In the genomic region with DNA sequence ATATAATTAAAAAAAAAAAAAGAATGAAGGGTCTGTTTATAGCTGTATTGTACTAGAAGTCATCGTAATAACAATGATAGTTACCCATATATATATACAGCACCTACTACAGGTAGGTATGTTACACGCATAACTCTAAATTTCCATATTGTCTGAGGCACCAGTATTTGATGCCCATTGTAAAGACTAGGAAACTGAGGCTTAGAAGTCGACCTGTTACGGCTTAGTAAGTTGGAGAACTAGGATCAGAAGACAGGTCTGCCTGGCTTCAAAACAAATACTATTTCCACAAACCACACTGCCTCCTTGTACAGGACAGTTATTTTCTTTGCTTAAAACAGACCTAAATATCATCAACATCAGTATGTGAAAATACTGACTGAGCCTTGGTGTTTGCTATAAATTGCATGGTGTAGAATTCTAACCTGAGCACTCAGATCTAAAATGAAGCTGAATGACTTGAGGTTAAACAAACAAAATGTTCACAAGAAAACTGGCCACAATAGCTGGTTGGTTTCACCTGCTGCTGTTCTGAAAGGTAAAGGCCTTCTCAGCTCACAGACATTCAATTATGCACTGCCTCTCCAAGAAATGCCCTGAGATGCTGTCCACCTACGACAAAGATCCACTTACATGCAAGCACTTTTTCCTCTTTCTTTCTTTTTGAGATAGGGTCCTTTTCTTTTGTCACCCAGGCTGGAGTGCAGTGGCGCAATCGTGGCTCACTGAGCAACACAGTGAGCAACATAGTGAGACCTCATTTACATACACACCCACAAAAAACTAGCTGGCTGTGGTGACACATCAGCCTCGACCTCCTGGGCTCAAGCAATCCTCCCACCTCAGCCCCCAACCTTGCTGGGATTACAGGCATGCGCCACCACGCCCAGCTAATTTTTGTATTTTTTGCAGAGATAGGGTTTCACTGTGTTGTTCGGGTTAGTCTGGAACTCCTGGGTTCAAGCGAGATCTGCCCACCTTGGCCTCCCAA, we compare ENCODE assay signal across 9 cellular contexts. TPM values are rescaled to one million over a fixed set of nuclear protein-coding genes. Genes with fewer than 3 reads are reported as not detected.
DNase-seq lines count a peak whose midpoint lies in the region; ATAC-seq, FAIRE-seq and TF ChIP-seq lines count a peak whose summit lies in the region.
"Had no signal": no experiment of that assay in that cellular context is flagged by ENCODE, and none has a peak within 500 bp of the region (broad histone marks: within the 10 kb centered on the region; RNA-seq: fewer than 3 reads in every experiment).

No MANE protein-coding gene starts in this region.

- H3K4me3 ChIP-seq in adrenal gland (no peak overlapping the region), osteoblast (ENCODE audit: insufficient read depth, low read length) (no peak overlapping the region)

- H3K9me3 ChIP-seq in adrenal gland (replicated peaks in 1 of 3), result no peaks in the 10 kb centered on the region
- H3K9me3 ChIP-seq in osteoblast (ENCODE audit: low read depth, low read length), result no peaks in the 10 kb centered on the region

- H3K27me3 ChIP-seq in adrenal gland (no peaks in the 10 kb centered on the region), osteoblast (ENCODE audit: insufficient read depth, low read length) (no peaks in the 10 kb centered on the region)

- peak; percentile 45 for FAIRE-seq in GM12891 (lab: Jason Lieb, UNC)
- FAIRE-seq: colon had no signal

- H3K79me2 ChIP-seq in osteoblast (ENCODE audit: insufficient read depth, low read length), result peaks cover 90% of the 10 kb centered on the region

- DNase-seq in GM12891 (ENCODE audit: insufficient read length, low spot score), result no peak
- peak in 1 of 7 donors; percentile 34 for DNase-seq in adrenal gland
- DNase-seq in osteoblast (ENCODE audit: insufficient read length, low spot score, missing footprints), result no peak
- no peak for DNase-seq in erythroblast (lab: John Stamatoyannopoulos, UW)
- no peak for DNase-seq in GOT3 (lab: John Stamatoyannopoulos, UW)

- TF ChIP-seq POLR2A in GM12891 (IDR thresholded peaks at IDR 0.05; ENCODE audit: low read depth, low read length), result no peak
- TF ChIP-seq POLR2A in adrenal gland (IDR thresholded peaks at IDR 0.05), result no peak
- no peak for TF ChIP-seq POLR2A in erythroblast (IDR thresholded peaks at IDR 0.05; ENCODE audit: low read length)

- peak overlapping the region in 4 of 5 donors; percentile 22 to 94 (median 60) for H3K27ac ChIP-seq in adrenal gland
- H3K27ac ChIP-seq in osteoblast (ENCODE audit: low read depth, low read length), result peak overlapping the region; percentile 99

- H3K36me3 ChIP-seq in adrenal gland (replicated peaks in 1 of 2) (peaks cover 0 to 35% of the 10 kb centered on the region in 2 donors), osteoblast (ENCODE audit: insufficient read depth, low read length) (peaks cover 68% of the 10 kb centered on the region)

- TF ChIP-seq CTCF in adrenal gland (IDR thresholded peaks at IDR 0.05) (no peak), osteoblast (IDR thresholded peaks at IDR 0.05; ENCODE audit: extremely low read depth, low read depth, low read length) (no peak)

- no peaks in the 10 kb centered on the region for H4K20me1 ChIP-seq in osteoblast (ENCODE audit: insufficient read depth, low read length)

- WGBS in adrenal gland, 4 donors, result 84 to 90% (median 87%) methylated on average over 12 of the region's 12 CpGs

- peak; percentile 50 for ATAC-seq in HG03175 (IDR thresholded peaks at IDR 0.05; ENCODE audit: unreplicated experiment)
- ATAC-seq in HG02610 (IDR thresholded peaks at IDR 0.05; ENCODE audit: unreplicated experiment), result no peak
- ATAC-seq in HG02884 (IDR thresholded peaks at IDR 0.05; ENCODE audit: unreplicated experiment), result no peak

- H3K4me2 ChIP-seq in osteoblast (ENCODE audit: insufficient read depth, low read length), result no peak overlapping the region

- no peak overlapping the region for H2AFZ ChIP-seq in osteoblast (ENCODE audit: low read length)

- peaks cover 28 to 76% of the 10 kb centered on the region in 2 donors for H3K4me1 ChIP-seq in adrenal gland (replicated peaks in 1 of 2)
- peaks cover 54% of the 10 kb centered on the region for H3K4me1 ChIP-seq in osteoblast (ENCODE audit: insufficient read depth, low read length)

- intact Hi-C loops in adrenal gland (cut with DNase I), result no loop called here

TF ChIP-seq in GM12891, 5 proteins besides CTCF, POLR2A, EP300 and RAD21:
- no peak for TF ChIP-seq PAX5 (IDR thresholded peaks at IDR 0.05; ENCODE audit: insufficient read depth, low read length, severe bottlenecking)
- peak; percentile 80 for TF ChIP-seq POU2F2 (IDR thresholded peaks at IDR 0.05; ENCODE audit: low read depth, low read length)

RNA-seq across cellular contexts. Expression of gene SSH1, which starts 35.7 kb away (rescaled TPM):
- 10.2 TPM for polyA plus RNA-seq in GM12891 (2012; ENCODE audit: low read depth, missing spikeins)
- total RNA-seq in adrenal gland (10 to 100 TPM; 12.8 to 40.1 (median 24.9) TPM), osteoblast (31.8 and 34.2 TPM in 2 replicates)
- polyA plus RNA-seq in adrenal gland, result 1 to 10 TPM; 5.3 to 9.4 (median 7.8) TPM

RNA-seq across cellular contexts. Expression of gene DAO, which starts 58.2 kb away (rescaled TPM):
- polyA plus RNA-seq in GM12891 (2012; ENCODE audit: low read depth, missing spikeins), result not detected
- total RNA-seq in adrenal gland (not detected), osteoblast (not detected in 2 replicates)
- not detected for polyA plus RNA-seq in adrenal gland
